Comparison of ENCODE assay signal across 17 cellular contexts in genomic region chr6:16078064-16078463, GRCh38. TPM values are rescaled to one million over a fixed set of nuclear protein-coding genes. Genes with fewer than 3 reads are reported as not detected.
DNase-seq lines count a peak whose midpoint lies in the region; ATAC-seq, FAIRE-seq and TF ChIP-seq lines count a peak whose summit lies in the region.
"Had no signal": no experiment of that assay in that cellular context is flagged by ENCODE, and none has a peak within 500 bp of the region (broad histone marks: within the 10 kb centered on the region; RNA-seq: fewer than 3 reads in every experiment).

No MANE protein-coding gene starts in this region.

- no peak for TF ChIP-seq POLR2A in GM12892 (IDR thresholded peaks at IDR 0.05; ENCODE audit: low read depth, low read length)

- peak; percentile 64 for FAIRE-seq in GM12892 (lab: Jason Lieb, UNC)

- DNase-seq in GM12892 (ENCODE audit: insufficient read length) (no peak), GM03348 (ENCODE audit: low spot score) (no peak), germinal center (ENCODE audit: low spot score) (no peak), inferior parietal cortex (ENCODE audit: extremely low spot score) (no peak)
- no peak for DNase-seq in activated CD4-positive, alpha-beta T cell treated with anti-CD3 and anti-CD28 coated beads for 48 hours
- DNase-seq: ACHN; hippocampal formation; naive B cell; NCI-H1930; NCI-H748 treated with DMSO at 0.1 percent for 48 hours; stimulated activated CD4-positive, alpha-beta T cell treated with anti-CD3 and anti-CD28 coated beads, Interleukin-2, amount 100 ng/mL, for 48 hours; T-helper 2 cell; upper lobe of right lung had no signal

- peak; percentile 80 for ATAC-seq in GM19324 (IDR thresholded peaks at IDR 0.05; ENCODE audit: low FRiP score, unreplicated experiment)
- ATAC-seq in GM21737 (IDR thresholded peaks at IDR 0.05; ENCODE audit: unreplicated experiment), result peak; percentile 82
- ATAC-seq in HG03342 (IDR thresholded peaks at IDR 0.05; ENCODE audit: unreplicated experiment), result peak; percentile 86
- ATAC-seq: left lobe of liver, upper lobe of right lung had no signal

RNA-seq across cellular contexts. Expression of gene MYLIP, which starts 50.8 kb away (rescaled TPM):
- 20.0 TPM for polyA plus RNA-seq in GM12892 (2012; ENCODE audit: missing spikeins)
